In the genomic region with DNA sequence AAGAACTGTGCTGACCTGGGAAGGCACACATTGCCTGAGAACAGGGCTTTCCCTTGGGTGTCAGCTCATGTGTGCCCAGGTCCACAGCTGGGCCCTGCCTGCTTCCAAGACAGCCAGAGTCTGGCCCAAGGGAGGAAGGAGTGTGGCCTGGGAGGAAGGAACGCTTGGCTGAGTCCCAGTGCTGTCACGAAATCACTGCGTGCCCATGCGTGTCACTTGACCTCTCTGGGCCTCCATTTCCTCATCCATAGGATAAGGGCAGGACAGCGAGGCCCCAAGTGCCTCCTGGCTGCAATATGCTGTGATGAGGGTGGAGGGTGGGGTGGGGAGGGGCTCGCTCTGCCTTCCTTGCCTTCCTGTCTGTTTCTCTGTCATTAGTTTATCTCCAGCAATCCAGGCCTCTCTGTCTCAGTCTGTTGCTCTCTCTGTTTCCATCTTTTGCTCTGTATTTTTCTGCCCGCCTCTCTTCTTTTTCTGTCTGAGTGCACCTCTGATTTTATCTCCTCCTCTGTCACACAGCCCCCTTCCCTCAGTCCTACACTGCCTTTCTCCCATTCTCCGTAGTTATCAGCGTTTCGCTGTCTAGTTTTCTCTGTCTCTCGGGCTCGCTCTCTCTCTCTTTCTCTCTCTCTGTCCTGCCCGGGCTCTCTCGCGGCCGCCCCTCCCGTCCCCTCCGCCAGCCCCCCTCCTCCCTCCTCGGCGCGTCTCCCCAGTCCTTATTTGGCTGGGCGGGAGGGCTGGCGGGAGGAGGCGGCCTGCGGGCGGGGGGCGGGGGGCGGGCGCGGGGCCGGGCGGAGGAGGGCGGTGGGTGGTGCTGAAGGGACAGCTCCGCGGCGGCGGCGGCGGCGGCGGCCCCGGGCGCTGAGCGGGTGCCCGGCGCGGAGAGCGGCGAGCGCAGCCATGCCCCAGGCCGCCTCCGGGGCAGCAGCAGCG, we compare ENCODE assay signal across 8 cellular contexts. TPM values are rescaled to one million over a fixed set of nuclear protein-coding genes. Genes with fewer than 3 reads are reported as not detected.
DNase-seq lines count a peak whose midpoint lies in the region; ATAC-seq and TF ChIP-seq lines count a peak whose summit lies in the region.

A gene (plus strand): TSS at position 842 of the 933 bp plus-strand sequence. CDS start 154 bp downstream, outside the sequence.

- H3K9me3 ChIP-seq in neural cell (ENCODE audit: low read length): no peaks in the 10 kb centered on the region
- peaks cover 1% of the 10 kb centered on the region for H3K9me3 ChIP-seq in thymus (ENCODE audit: control insufficient read depth)

- WGBS in thymus: 7% methylated on average over 53 of the region's 53 CpGs

- H3K9ac ChIP-seq in neural cell (ENCODE audit: low read length): peak within 1 kb of the TSS; percentile 82

- TF ChIP-seq CTCF in neural cell (IDR thresholded peaks at IDR 0.05; ENCODE audit: poor library complexity, severe bottlenecking): no peak

- H3K4me3 Mint-ChIP-seq in activated T-cell treated with anti-CD3 and anti-CD28 coated beads, Interleukin-2, amount 50 U/mL, for 72 hours: peak within 1 kb of the TSS in 1 of 2 donors; percentile 65

- no peaks in the 10 kb centered on the region for H4K20me1 ChIP-seq in neural cell (ENCODE audit: insufficient read depth)

- peak within 1 kb of the TSS; percentile 90 for H3K4me3 ChIP-seq in neural cell (ENCODE audit: low read length)
- H3K4me3 ChIP-seq in thymus (ENCODE audit: low read length): peak within 1 kb of the TSS; percentile 38

- H2AFZ ChIP-seq in neural cell (ENCODE audit: low read depth, low read length): peak within 1 kb of the TSS; percentile 35

- H3K36me3 Mint-ChIP-seq in activated T-cell treated with anti-CD3 and anti-CD28 coated beads, Interleukin-2, amount 50 U/mL, for 72 hours (ENCODE audit: insufficient read depth in 2 of 2): no peaks in the 10 kb centered on the region

- H3K9me3 Mint-ChIP-seq in activated T-cell treated with anti-CD3 and anti-CD28 coated beads, Interleukin-2, amount 50 U/mL, for 72 hours: no peaks in the 10 kb centered on the region

- H3K27ac ChIP-seq in neural cell (ENCODE audit: low read length): peak within 1 kb of the TSS; percentile 73
- no peak within 1 kb of the TSS for H3K27ac ChIP-seq in thymus (ENCODE audit: low read depth)

- no peak for TF ChIP-seq RAD21 in neural cell (conservative IDR thresholded peaks at IDR 0.05)

- no peak within 1 kb of the TSS for H3K27ac Mint-ChIP-seq in activated T-cell treated with anti-CD3 and anti-CD28 coated beads, Interleukin-2, amount 50 U/mL, for 72 hours

- no peak for TF ChIP-seq EP300 in neural cell (conservative IDR thresholded peaks at IDR 0.05; ENCODE audit: poor library complexity, severe bottlenecking)

- peak within 1 kb of the TSS; percentile 92 for H3K4me2 ChIP-seq in neural cell (ENCODE audit: low read length)

- peaks cover 8% of the 10 kb centered on the region for H3K4me1 ChIP-seq in thymus (ENCODE audit: control insufficient read depth, insufficient read depth, low read length)

- peak; percentile 69 to 84 for ATAC-seq in activated T-cell treated with anti-CD3 and anti-CD28 coated beads, Interleukin-2, amount 50 U/mL, for 72 hours (replicated peaks in 1 of 2)
- no peak for ATAC-seq in HG03520 (IDR thresholded peaks at IDR 0.05; ENCODE audit: unreplicated experiment)

- H3F3A ChIP-seq in neural cell (ENCODE audit: insufficient read depth, low read length, poor library complexity, severe bottlenecking): no peaks in the 10 kb centered on the region

- no peaks in the 10 kb centered on the region for H3K9me2 ChIP-seq in neural cell (ENCODE audit: insufficient read depth, low read length)

- H3K79me2 ChIP-seq in neural cell (replicated peaks; ENCODE audit: insufficient read depth, low read length): no peaks in the 10 kb centered on the region

- DNase-seq in ELF-1 (ENCODE audit: low read depth, low spot score): peak; percentile 61
- DNase-seq in NCI-H345 treated with DMSO at 0.1 percent for 48 hours (lab: John Stamatoyannopoulos, UW; ENCODE audit: unreplicated experiment): peak; percentile 69
- DNase-seq in activated T-cell treated with anti-CD3 and anti-CD28 coated beads, Interleukin-2, amount 50 U/mL, for 72 hours: peak; percentile 49 to 63
- DNase-seq in fibroblast of peridontal ligament (ENCODE audit: extremely low read depth): peak; percentile 5
- DNase-seq in SKM-1 treated with dmso at 0.1 percent for 144 hours (lab: John Stamatoyannopoulos, UW; ENCODE audit: unreplicated experiment): no peak

- H3K36me3 ChIP-seq in neural cell (ENCODE audit: insufficient read depth, low read length) (no peaks in the 10 kb centered on the region), thymus (ENCODE audit: control insufficient read depth, insufficient read depth) (no peaks in the 10 kb centered on the region)

- H3K4me1 Mint-ChIP-seq in activated T-cell treated with anti-CD3 and anti-CD28 coated beads, Interleukin-2, amount 50 U/mL, for 72 hours (ENCODE audit: low read depth): peaks cover 5% of the 10 kb centered on the region

- H3K27me3 Mint-ChIP-seq in activated T-cell treated with anti-CD3 and anti-CD28 coated beads, Interleukin-2, amount 50 U/mL, for 72 hours (ENCODE audit: low read depth): peaks cover 72% of the 10 kb centered on the region

- peaks cover 29% of the 10 kb centered on the region for H3K27me3 ChIP-seq in neural cell (ENCODE audit: insufficient read depth, low read depth, low read length)
- H3K27me3 ChIP-seq in thymus (ENCODE audit: control insufficient read depth, insufficient read depth): peaks cover 40% of the 10 kb centered on the region

TF ChIP-seq in neural cell, 6 proteins besides CTCF, POLR2A, EP300 and RAD21:
- TF ChIP-seq, protein P1, sequence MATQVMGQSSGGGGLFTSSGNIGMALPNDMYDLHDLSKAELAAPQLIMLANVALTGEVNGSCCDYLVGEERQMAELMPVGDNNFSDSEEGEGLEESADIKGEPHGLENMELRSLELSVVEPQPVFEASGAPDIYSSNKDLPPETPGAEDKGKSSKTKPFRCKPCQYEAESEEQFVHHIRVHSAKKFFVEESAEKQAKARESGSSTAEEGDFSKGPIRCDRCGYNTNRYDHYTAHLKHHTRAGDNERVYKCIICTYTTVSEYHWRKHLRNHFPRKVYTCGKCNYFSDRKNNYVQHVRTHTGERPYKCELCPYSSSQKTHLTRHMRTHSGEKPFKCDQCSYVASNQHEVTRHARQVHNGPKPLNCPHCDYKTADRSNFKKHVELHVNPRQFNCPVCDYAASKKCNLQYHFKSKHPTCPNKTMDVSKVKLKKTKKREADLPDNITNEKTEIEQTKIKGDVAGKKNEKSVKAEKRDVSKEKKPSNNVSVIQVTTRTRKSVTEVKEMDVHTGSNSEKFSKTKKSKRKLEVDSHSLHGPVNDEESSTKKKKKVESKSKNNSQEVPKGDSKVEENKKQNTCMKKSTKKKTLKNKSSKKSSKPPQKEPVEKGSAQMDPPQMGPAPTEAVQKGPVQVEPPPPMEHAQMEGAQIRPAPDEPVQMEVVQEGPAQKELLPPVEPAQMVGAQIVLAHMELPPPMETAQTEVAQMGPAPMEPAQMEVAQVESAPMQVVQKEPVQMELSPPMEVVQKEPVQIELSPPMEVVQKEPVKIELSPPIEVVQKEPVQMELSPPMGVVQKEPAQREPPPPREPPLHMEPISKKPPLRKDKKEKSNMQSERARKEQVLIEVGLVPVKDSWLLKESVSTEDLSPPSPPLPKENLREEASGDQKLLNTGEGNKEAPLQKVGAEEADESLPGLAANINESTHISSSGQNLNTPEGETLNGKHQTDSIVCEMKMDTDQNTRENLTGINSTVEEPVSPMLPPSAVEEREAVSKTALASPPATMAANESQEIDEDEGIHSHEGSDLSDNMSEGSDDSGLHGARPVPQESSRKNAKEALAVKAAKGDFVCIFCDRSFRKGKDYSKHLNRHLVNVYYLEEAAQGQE (IDR thresholded peaks at IDR 0.05; ENCODE audit: borderline replicate concordance): peak; percentile 59
- TF ChIP-seq MXI1 (conservative IDR thresholded peaks at IDR 0.05; ENCODE audit: poor library complexity, severe bottlenecking): no peak
- TF ChIP-seq SMC3 (conservative IDR thresholded peaks at IDR 0.05; ENCODE audit: poor library complexity): no peak
- TF ChIP-seq EZH2 (IDR thresholded peaks at IDR 0.05; ENCODE audit: borderline replicate concordance, insufficient read depth, low read length, poor library complexity, severe bottlenecking): no peak
- TF ChIP-seq POLR2AphosphoS5 (IDR thresholded peaks at IDR 0.05): peak; percentile 19

RNA-seq across cellular contexts. Expression of the gene that starts here (rescaled TPM):
- not detected for total RNA-seq in activated T-cell treated with anti-CD3 and anti-CD28 coated beads, Interleukin-2, amount 50 U/mL, for 72 hours
- polyA plus RNA-seq in neural cell (12.9 and 14.0 TPM in 2 replicates), thymus (0.71 TPM)
- polyA minus RNA-seq in neural cell: 20.7 and 22.4 TPM in 2 replicates

Comparison
In these comparisons a context has a peak if more than half of its experiments do, and no peak if none do; other contexts are left out.
1. Peak in DNase-seq and ATAC-seq in activated T-cell treated with anti-CD3 and anti-CD28 coated beads, Interleukin-2, amount 50 U/mL, for 72 hours; RNA of the gene not detected or under 1 TPM.